In the genomic region with DNA sequence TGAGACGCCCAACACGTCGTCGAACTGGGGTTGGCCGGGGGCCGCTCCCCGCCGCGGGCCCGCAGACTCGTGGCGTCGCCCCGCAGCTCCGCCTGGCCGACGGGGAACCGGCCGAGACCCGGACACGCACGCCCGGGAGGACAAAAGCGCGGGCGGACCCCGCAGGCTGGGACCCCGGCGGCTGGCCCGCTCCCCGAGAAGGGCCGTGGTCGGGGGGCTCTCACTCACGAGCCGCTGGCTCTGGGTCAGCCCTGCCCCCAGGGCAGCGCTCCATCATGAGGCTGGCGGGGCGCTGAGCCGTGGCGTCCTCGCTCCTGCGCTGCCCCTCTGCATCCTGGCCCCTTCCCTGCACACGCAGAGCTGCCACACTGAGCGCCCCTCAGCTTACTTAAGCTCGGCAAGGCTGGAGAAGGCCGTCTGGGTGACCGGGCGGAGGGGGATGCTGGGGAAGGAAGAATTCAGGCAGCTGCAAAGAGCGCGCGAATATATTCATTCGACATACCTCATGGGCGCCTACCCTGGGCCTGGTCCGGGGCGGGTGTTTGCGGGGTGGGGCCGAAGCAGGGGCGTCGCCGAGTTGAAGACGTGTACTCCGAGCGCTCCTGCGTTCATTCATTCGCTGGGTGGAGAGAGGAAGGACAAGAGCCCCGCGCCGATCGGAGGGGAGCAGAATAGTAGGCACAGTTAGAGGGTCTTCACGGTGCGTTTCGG, we compare ENCODE assay signal across 9 cellular contexts. TPM values are rescaled to one million over a fixed set of nuclear protein-coding genes. Genes with fewer than 3 reads are reported as not detected.
DNase-seq lines count a peak whose midpoint lies in the region; ATAC-seq and TF ChIP-seq lines count a peak whose summit lies in the region.
"Had no signal": no experiment of that assay in that cellular context is flagged by ENCODE, and none has a peak within 500 bp of the region (broad histone marks: within the 10 kb centered on the region; RNA-seq: fewer than 3 reads in every experiment).

No MANE protein-coding gene starts in this region.

- H3K27me3 ChIP-seq in muscle layer of colon (ENCODE audit: control insufficient read depth in 1 of 2, insufficient read depth in 2 of 2, low read length in 2 of 2) = peaks cover 3 to 29% of the 10 kb centered on the region in 2 donors

- no peak overlapping the region for H3K27ac ChIP-seq in muscle layer of colon (ENCODE audit: low read depth, low read length)

- no peaks in the 10 kb centered on the region for H3K9me3 Mint-ChIP-seq in activated CD4-positive, alpha-beta T cell treated with anti-CD3 and anti-CD28 coated beads for 36 hours (ENCODE audit: low read depth)
- no peaks in the 10 kb centered on the region for H3K9me3 Mint-ChIP-seq in endothelial cell (ENCODE audit: unreplicated experiment)

- H3K36me3 ChIP-seq in muscle layer of colon (ENCODE audit: insufficient read depth, low read length) = no peaks in the 10 kb centered on the region

- CTCF ChIA-PET in activated CD4-positive, alpha-beta T cell treated with anti-CD3 and anti-CD28 coated beads for 36 hours (lab: Charles Lee) = interaction anchor here (0.7 to 1.2 kb wide), 2 partner anchors 12 to 135 kb away, joined by 3 to 4 read pairs; no protein-coding TSS in a partner anchor

- H3K4me1 ChIP-seq in muscle layer of colon (ENCODE audit: insufficient read depth, low read length) = peaks cover 8% of the 10 kb centered on the region

- H3K4me3 ChIP-seq in muscle layer of colon (ENCODE audit: low read depth in 1 of 2, low read length in 2 of 2) = peak overlapping the region; percentile 41 to 42

- intact Hi-C loops in activated CD4-positive, alpha-beta T cell treated with anti-CD3 and anti-CD28 coated beads for 36 hours (cut with DNase I, micrococcal nuclease) = loop anchor here in 1 of 2 experiments (10.0 kb wide), 1 partner anchor 1969 kb away; no protein-coding TSS in a partner anchor

- H3K4me1 Mint-ChIP-seq in activated CD4-positive, alpha-beta T cell treated with anti-CD3 and anti-CD28 coated beads for 36 hours = peaks cover 38% of the 10 kb centered on the region
- H3K4me1 Mint-ChIP-seq in endothelial cell (ENCODE audit: unreplicated experiment) = peaks cover 29% of the 10 kb centered on the region

- H3K9me3 ChIP-seq in muscle layer of colon (ENCODE audit: low read length) = no peaks in the 10 kb centered on the region

- no peak overlapping the region for H3K9ac ChIP-seq in muscle layer of colon (ENCODE audit: low read length)

- H3K27ac Mint-ChIP-seq in activated CD4-positive, alpha-beta T cell treated with anti-CD3 and anti-CD28 coated beads for 36 hours = no peak overlapping the region
- H3K27ac Mint-ChIP-seq in endothelial cell (ENCODE audit: unreplicated experiment) = no peak overlapping the region

- POLR2A ChIA-PET in activated CD4-positive, alpha-beta T cell treated with anti-CD3 and anti-CD28 coated beads for 36 hours (lab: Charles Lee) = no interaction called here

- H3K27me3 Mint-ChIP-seq in activated CD4-positive, alpha-beta T cell treated with anti-CD3 and anti-CD28 coated beads for 36 hours = peaks cover 43% of the 10 kb centered on the region
- peaks cover 8% of the 10 kb centered on the region for H3K27me3 Mint-ChIP-seq in endothelial cell (ENCODE audit: unreplicated experiment)

- no peak for TF ChIP-seq CTCF in endothelial cell (IDR thresholded peaks at IDR 0.05; ENCODE audit: unreplicated experiment)

- H3K4me3 Mint-ChIP-seq in activated CD4-positive, alpha-beta T cell treated with anti-CD3 and anti-CD28 coated beads for 36 hours = peak overlapping the region; percentile 62
- peak overlapping the region; percentile 82 for H3K4me3 Mint-ChIP-seq in endothelial cell (ENCODE audit: unreplicated experiment)

- DNase-seq in activated CD4-positive, alpha-beta T cell treated with anti-CD3 and anti-CD28 coated beads for 36 hours = peak; percentile 56
- DNase-seq in activated CD4-positive, alpha-beta T cell treated with anti-CD3 and anti-CD28 coated beads for 1 hour = no peak
- peak; percentile 65 for DNase-seq in NCI-H510A (lab: John Stamatoyannopoulos, UW)
- peak; percentile 41 for DNase-seq in endothelial cell (ENCODE audit: low spot score)
- DNase-seq in NCI-H226 = no peak
- DNase-seq: DND-41 had no signal

- peak; percentile 43 for ATAC-seq in activated CD4-positive, alpha-beta T cell treated with anti-CD3 and anti-CD28 coated beads for 36 hours
- ATAC-seq in GM21423 (IDR thresholded peaks at IDR 0.05; ENCODE audit: unreplicated experiment) (no peak), HG03565 (IDR thresholded peaks at IDR 0.05; ENCODE audit: unreplicated experiment) (no peak)

- H3K36me3 Mint-ChIP-seq in activated CD4-positive, alpha-beta T cell treated with anti-CD3 and anti-CD28 coated beads for 36 hours (ENCODE audit: low read depth) = no peaks in the 10 kb centered on the region
- H3K36me3 Mint-ChIP-seq in endothelial cell (ENCODE audit: low read depth, unreplicated experiment) = no peaks in the 10 kb centered on the region

RNA-seq across cellular contexts. Expression of a gene that starts 0.6 kb away (rescaled TPM):
- 1 to 10 TPM; 6.6 to 8.2 TPM for total RNA-seq in activated CD4-positive, alpha-beta T cell treated with anti-CD3 and anti-CD28 coated beads for 36 hours
- 6.8 TPM for total RNA-seq in endothelial cell (ENCODE audit: unreplicated experiment)

RNA-seq across cellular contexts. Expression of a gene that starts 32.4 kb away (rescaled TPM):
- total RNA-seq in activated CD4-positive, alpha-beta T cell treated with anti-CD3 and anti-CD28 coated beads for 36 hours = not detected
- 0.85 TPM for total RNA-seq in endothelial cell (ENCODE audit: unreplicated experiment)

Comparison
In these comparisons a context has a peak if more than half of its experiments do, and no peak if none do; other contexts are left out.
1. DNase-seq: peak in activated CD4-positive, alpha-beta T cell treated with anti-CD3 and anti-CD28 coated beads for 36 hours (single experiment), NCI-H510A (single experiment) and endothelial cell (single experiment); none in activated CD4-positive, alpha-beta T cell treated with anti-CD3 and anti-CD28 coated beads for 1 hour (single experiment) and NCI-H226 (single experiment).